20 cellular contexts compared by ENCODE assay signal in genomic region chr3:48404440-48405342, GRCh38. TPM values are rescaled to one million over a fixed set of nuclear protein-coding genes. Genes with fewer than 3 reads are reported as not detected.
DNase-seq lines count a peak whose midpoint lies in the region; ATAC-seq and TF ChIP-seq lines count a peak whose summit lies in the region.
"Had no signal": no experiment of that assay in that cellular context is flagged by ENCODE, and none has a peak within 500 bp of the region (broad histone marks: within the 10 kb centered on the region; RNA-seq: fewer than 3 reads in every experiment).

No MANE protein-coding gene starts in this region.

- H3K4me3 Mint-ChIP-seq in neural crest cell, result no peak overlapping the region
- H3K4me3 Mint-ChIP-seq in type B pancreatic cell, result no peak overlapping the region
- no peak overlapping the region for H3K4me3 Mint-ChIP-seq in T-helper 2 cell treated with Interferon-gamma antibody and Interleukin-4, amounts not matched to agents 5 μg/mL and 100 μg/mL, for 36 hours
- H3K4me3 Mint-ChIP-seq: naive B cell; stimulated activated naive B cell treated with anti-CD40 and anti-IgM and Interleukin-4, amounts not matched to agents 10 μg/mL and 1 μg/mL and 100 μg/mL, for 72 hours had no signal

- peak overlapping the region in 30 of 59 donors; percentile 1 to 83 (median 30) for H3K27ac ChIP-seq in dorsolateral prefrontal cortex
- H3K27ac ChIP-seq: GM23248 had no signal

- no peak for ATAC-seq in HG02763 (IDR thresholded peaks at IDR 0.05; ENCODE audit: unreplicated experiment)
- ATAC-seq: heart left ventricle; left cardiac atrium; right cardiac atrium; stimulated activated naive B cell treated with anti-CD40 and anti-IgM and Interleukin-4, amounts not matched to agents 10 μg/mL and 1 μg/mL and 100 μg/mL, for 72 hours had no signal

- peak overlapping the region; percentile 27 for H3K27ac Mint-ChIP-seq in neural crest cell (ENCODE audit: unreplicated experiment)
- no peak overlapping the region for H3K27ac Mint-ChIP-seq in type B pancreatic cell
- H3K27ac Mint-ChIP-seq in T-helper 2 cell treated with Interferon-gamma antibody and Interleukin-4, amounts not matched to agents 5 μg/mL and 100 μg/mL, for 36 hours, result no peak overlapping the region
- H3K27ac Mint-ChIP-seq: naive B cell; stimulated activated naive B cell treated with anti-CD40 and anti-IgM and Interleukin-4, amounts not matched to agents 10 μg/mL and 1 μg/mL and 100 μg/mL, for 72 hours had no signal

- peak; percentile 0 for DNase-seq in activated naive CD4-positive, alpha-beta T cell treated with Interleukin-2 at 50 U/mL for 16 hours
- DNase-seq in activated naive CD4-positive, alpha-beta T cell treated with anti-CD3 and anti-CD28 coated beads, Interleukin-2, amount 50 U/mL, for 16 hours, result no peak
- DNase-seq in dorsolateral prefrontal cortex, result peak in 7 of 10 donors; percentile 7 to 38 (median 27)
- DNase-seq in neural crest cell (ENCODE audit: low read depth, low spot score), result no peak
- peak; percentile 54 for DNase-seq in type B pancreatic cell (ENCODE audit: extremely low spot score, unreplicated experiment)
- DNase-seq in T-helper 2 cell treated with Interferon-gamma antibody and Interleukin-4, amounts not matched to agents 5 μg/mL and 100 μg/mL, for 36 hours (ENCODE audit: low spot score), result no peak
- DNase-seq in stimulated activated CD4-positive, alpha-beta T cell treated with anti-CD3 and anti-CD28 coated beads, Interleukin-1b, Interleukin-23, amount 100 ng/mL, for 48 hours, result no peak
- DNase-seq: COR-L47; GM23248; KBM-7; naive B cell; NCI-H1436; NCI-H446 treated with DMSO at 0.1 percent for 48 hours; SK-N-SH; stimulated activated naive B cell treated with anti-CD40 and anti-IgM and Interleukin-4, amounts not matched to agents 10 μg/mL and 1 μg/mL and 100 μg/mL, for 72 hours had no signal

- TF ChIP-seq CTCF in dorsolateral prefrontal cortex (IDR thresholded peaks at IDR 0.05 in 54 of 56, conservative IDR thresholded peaks at IDR 0.05 in 2 of 56; ENCODE audit: low read depth in 1 of 56, partially characterized antibody in 56 of 56), result no peak
- TF ChIP-seq CTCF in neural crest cell (conservative IDR thresholded peaks at IDR 0.05), result no peak
- TF ChIP-seq CTCF in type B pancreatic cell (conservative IDR thresholded peaks at IDR 0.05), result no peak

- intact Hi-C loops in dorsolateral prefrontal cortex (cut with DNase I), result loop anchor here in 1 of 2 donors (5.0 kb wide), 1 partner anchor 132 kb away; no protein-coding TSS in a partner anchor

- H3K27me3 Mint-ChIP-seq in neural crest cell (ENCODE audit: low read depth) (no peaks in the 10 kb centered on the region), type B pancreatic cell (no peaks in the 10 kb centered on the region)
- no peaks in the 10 kb centered on the region for H3K27me3 Mint-ChIP-seq in T-helper 2 cell treated with Interferon-gamma antibody and Interleukin-4, amounts not matched to agents 5 μg/mL and 100 μg/mL, for 36 hours (ENCODE audit: low read depth)

- H3K4me1 Mint-ChIP-seq in neural crest cell (no peaks in the 10 kb centered on the region), type B pancreatic cell (ENCODE audit: unreplicated experiment) (peaks cover 5% of the 10 kb centered on the region)
- H3K4me1 Mint-ChIP-seq in T-helper 2 cell treated with Interferon-gamma antibody and Interleukin-4, amounts not matched to agents 5 μg/mL and 100 μg/mL, for 36 hours (ENCODE audit: low read depth), result no peaks in the 10 kb centered on the region
- H3K4me1 Mint-ChIP-seq: naive B cell; stimulated activated naive B cell treated with anti-CD40 and anti-IgM and Interleukin-4, amounts not matched to agents 10 μg/mL and 1 μg/mL and 100 μg/mL, for 72 hours had no signal

- H3K9me3 Mint-ChIP-seq in neural crest cell, result no peaks in the 10 kb centered on the region
- H3K9me3 Mint-ChIP-seq in type B pancreatic cell, result no peaks in the 10 kb centered on the region
- H3K9me3 Mint-ChIP-seq in T-helper 2 cell treated with Interferon-gamma antibody and Interleukin-4, amounts not matched to agents 5 μg/mL and 100 μg/mL, for 36 hours, result no peaks in the 10 kb centered on the region
- H3K9me3 Mint-ChIP-seq: naive B cell; stimulated activated naive B cell treated with anti-CD40 and anti-IgM and Interleukin-4, amounts not matched to agents 10 μg/mL and 1 μg/mL and 100 μg/mL, for 72 hours had no signal

- no peak overlapping the region for H3K4me3 ChIP-seq in dorsolateral prefrontal cortex
- H3K4me3 ChIP-seq: GM23248, heart left ventricle had no signal

- H3K36me3 Mint-ChIP-seq in neural crest cell (ENCODE audit: low read depth) (peaks cover 10% of the 10 kb centered on the region), type B pancreatic cell (peaks cover 12% of the 10 kb centered on the region)
- no peaks in the 10 kb centered on the region for H3K36me3 Mint-ChIP-seq in T-helper 2 cell treated with Interferon-gamma antibody and Interleukin-4, amounts not matched to agents 5 μg/mL and 100 μg/mL, for 36 hours (ENCODE audit: low read depth)
- H3K36me3 Mint-ChIP-seq: naive B cell; stimulated activated naive B cell treated with anti-CD40 and anti-IgM and Interleukin-4, amounts not matched to agents 10 μg/mL and 1 μg/mL and 100 μg/mL, for 72 hours had no signal

- H3K27me3 ChIP-seq in dorsolateral prefrontal cortex, result no peaks in the 10 kb centered on the region
- H3K27me3 ChIP-seq: heart left ventricle had no signal

RNA-seq across cellular contexts. Expression of gene PLXNB1, which starts 25.2 kb away (rescaled TPM):
- total RNA-seq in dorsolateral prefrontal cortex, result 100 to 1,000 TPM in 116 of 120 experiments, 10 to 100 TPM in 4; 88.5 to 492 (median 177) TPM
- total RNA-seq in neural crest cell, result 161 and 180 TPM in 2 replicates
- total RNA-seq in type B pancreatic cell (ENCODE audit: low replicate concordance), result 212 and 367 TPM in 2 replicates

RNA-seq across cellular contexts. Expression of gene FBXW12, which starts 32.7 kb away (rescaled TPM):
- total RNA-seq in dorsolateral prefrontal cortex, result 1 to 10 TPM in 107 of 120 experiments, under 1 TPM in 13; 0.40 to 4.1 (median 1.8) TPM
- total RNA-seq in neural crest cell, result 0.44 and 0.68 TPM in 2 replicates
- not detected in 2 replicates for total RNA-seq in type B pancreatic cell (ENCODE audit: low replicate concordance)
- total RNA-seq: chondrocyte, GM23248, heart left ventricle, left cardiac atrium, right cardiac atrium had no signal

RNA-seq across cellular contexts. Expression of gene CCDC51, which starts 35.2 kb away (rescaled TPM):
- total RNA-seq in dorsolateral prefrontal cortex (10 to 100 TPM in 60 of 120 experiments, 1 to 10 TPM in 60; 5.5 to 17.7 (median 10.0) TPM), neural crest cell (12.4 TPM in 2 replicates), type B pancreatic cell (ENCODE audit: low replicate concordance) (15.0 and 25.7 TPM in 2 replicates)

RNA-seq across cellular contexts. Expression of gene TMA7, which starts 35.4 kb away (rescaled TPM):
- total RNA-seq in dorsolateral prefrontal cortex, result 100 to 1,000 TPM; 127 to 251 (median 193) TPM
- total RNA-seq in neural crest cell, result 309 and 318 TPM in 2 replicates
- 268 and 281 TPM in 2 replicates for total RNA-seq in type B pancreatic cell (ENCODE audit: low replicate concordance)

RNA-seq across cellular contexts. Expression of gene ATRIP, which starts 41.8 kb away (rescaled TPM):
- total RNA-seq in dorsolateral prefrontal cortex (10 to 100 TPM in 5 of 120 experiments, 1 to 10 TPM in 115; 3.5 to 10.4 (median 6.0) TPM), neural crest cell (21.8 and 22.1 TPM in 2 replicates), type B pancreatic cell (ENCODE audit: low replicate concordance) (9.3 and 16.0 TPM in 2 replicates)

Comparison
In these comparisons a context has a peak if more than half of its experiments do, and no peak if none do; other contexts are left out.
1. DNase-seq: peak in activated naive CD4-positive, alpha-beta T cell treated with Interleukin-2 at 50 U/mL for 16 hours (single experiment), dorsolateral prefrontal cortex (7 of 10) and type B pancreatic cell (single experiment); none in activated naive CD4-positive, alpha-beta T cell treated with anti-CD3 and anti-CD28 coated beads, Interleukin-2, amount 50 U/mL, for 16 hours (single experiment), neural crest cell (single experiment), T-helper 2 cell treated with Interferon-gamma antibody and Interleukin-4, amounts not matched to agents 5 μg/mL and 100 μg/mL, for 36 hours (single experiment) and stimulated activated CD4-positive, alpha-beta T cell treated with anti-CD3 and anti-CD28 coated beads, Interleukin-1b, Interleukin-23, amount 100 ng/mL, for 48 hours (single experiment).